11 cellular contexts compared by ENCODE assay signal in genomic region chr12:1443421-1444141, GRCh38.
A peak's percentile ranks its signal among the peaks of the same experiment; 100 is the strongest.
DNase-seq lines count a peak whose midpoint lies in the region; TF ChIP-seq lines count a peak whose summit lies in the region.
"Had no signal": no experiment of that assay in that cellular context is flagged by ENCODE, and none has a peak within 500 bp of the region (broad histone marks: within the 10 kb centered on the region; RNA-seq: fewer than 3 reads in every experiment).

No MANE protein-coding gene starts in this region.

- peak overlapping the region; percentile 4 to 49 for H3K27ac ChIP-seq in esophagus (ENCODE audit: low read depth in 2 of 2, low read length in 1 of 2)
- H3K27ac ChIP-seq: skin epidermis had no signal

- H3K9me3 Mint-ChIP-seq in nephron: no peaks in the 10 kb centered on the region
- H3K9me3 Mint-ChIP-seq: activated T-cell treated with anti-CD3 and anti-CD28 coated beads, Interleukin-2, amount 50 U/mL, for 24 hours had no signal

- H3K4me3 Mint-ChIP-seq in nephron: peak overlapping the region in 2 of 3 experiments; percentile 67 to 73
- H3K4me3 Mint-ChIP-seq: activated T-cell treated with anti-CD3 and anti-CD28 coated beads, Interleukin-2, amount 50 U/mL, for 24 hours; B cell had no signal

- H3K36me3 ChIP-seq in esophagus (ENCODE audit: control insufficient read depth in 2 of 2, insufficient read depth in 2 of 2, low read length in 1 of 2): peaks cover 1 to 4% of the 10 kb centered on the region in 2 donors

- DNase-seq in AG08396 (ENCODE audit: low spot score) (peak; percentile 12), RPMI7951 (ENCODE audit: low read depth) (peak; percentile 4), AML-193 (lab: John Stamatoyannopoulos, UW) (no peak), activated gamma-delta T cell (lab: John Stamatoyannopoulos, UW) (no peak), HUDEP-2 (lab: John Stamatoyannopoulos, UW; ENCODE audit: unreplicated experiment in 76 of 76) (no peak), Ammon's horn (ENCODE audit: low spot score) (no peak)
- DNase-seq: activated T-cell treated with anti-CD3 and anti-CD28 coated beads, Interleukin-2, amount 50 U/mL, for 24 hours had no signal

- WGBS in esophagus, 2 donors: 51 to 64% methylated on average over 8 of the region's 8 CpGs

- H3K27me3 ChIP-seq in esophagus (ENCODE audit: control insufficient read depth in 1 of 2, insufficient read depth in 2 of 2, low read length in 2 of 2): no peaks in the 10 kb centered on the region

- H3K9me3 ChIP-seq in esophagus (ENCODE audit: control insufficient read depth in 2 of 2, insufficient read depth in 1 of 2, low read depth in 1 of 2, low read length in 1 of 2): no peaks in the 10 kb centered on the region

- H3K36me3 Mint-ChIP-seq in nephron (ENCODE audit: low read depth): peaks cover 23% of the 10 kb centered on the region

- H3K27ac Mint-ChIP-seq in nephron: peak overlapping the region; percentile 76 to 94 (median 93)
- H3K27ac Mint-ChIP-seq: activated T-cell treated with anti-CD3 and anti-CD28 coated beads, Interleukin-2, amount 50 U/mL, for 24 hours; B cell had no signal

- no peaks in the 10 kb centered on the region for H3K27me3 Mint-ChIP-seq in nephron (ENCODE audit: low read depth)
- H3K27me3 Mint-ChIP-seq: activated T-cell treated with anti-CD3 and anti-CD28 coated beads, Interleukin-2, amount 50 U/mL, for 24 hours; B cell had no signal

- H3K4me1 Mint-ChIP-seq in nephron: peaks cover 28% of the 10 kb centered on the region
- H3K4me1 Mint-ChIP-seq: B cell had no signal

- no peak for TF ChIP-seq CTCF in nephron (IDR thresholded peaks at IDR 0.05; ENCODE audit: unreplicated experiment in 3 of 3)

- peaks cover 0 to 3% of the 10 kb centered on the region in 2 donors for H3K4me1 ChIP-seq in esophagus (ENCODE audit: control insufficient read depth in 2 of 2, insufficient read depth in 2 of 2, low read length in 1 of 2)

- H3K4me3 ChIP-seq in esophagus (ENCODE audit: low read depth in 1 of 2, low read length in 2 of 2): no peak overlapping the region
- H3K4me3 ChIP-seq: skin epidermis had no signal

Comparison
In these comparisons a context has a peak if more than half of its experiments do, and no peak if none do; other contexts are left out.
1. DNase-seq: peak in AG08396 (single experiment) and RPMI7951 (single experiment); none in AML-193 (0 of 2), activated gamma-delta T cell (single experiment), HUDEP-2 (0 of 76) and Ammon's horn (single experiment).